ENCODE assay signal across 8 cellular contexts in genomic region chr4:73259552-73260140, GRCh38. TPM values are rescaled to one million over a fixed set of nuclear protein-coding genes. Genes with fewer than 3 reads are reported as not detected.
A peak's percentile ranks its signal among the peaks of the same experiment; 100 is the strongest.
DNase-seq lines count a peak whose midpoint lies in the region; ATAC-seq and TF ChIP-seq lines count a peak whose summit lies in the region.

No MANE protein-coding gene starts in this region.

- peaks cover under 1 to 30% (median 11%) of the 10 kb centered on the region in 11 experiments; a peak in 15 of 22 replicates for H3K36me3 ChIP-seq in BLaER1 treated with 17β-estradiol and CSF1 and Interleukin-3, amounts not matched to agents 10 nM and 100 nM
- H3K36me3 ChIP-seq in fibroblast of lung (ENCODE audit: control insufficient read depth, insufficient read depth, low read length): no peaks in the 10 kb centered on the region
- no peaks in the 10 kb centered on the region for H3K36me3 ChIP-seq in parathyroid adenoma (ENCODE audit: control insufficient read depth, insufficient read depth, low read length)

- H3K4me3 ChIP-seq in BLaER1 treated with 17β-estradiol and CSF1 and Interleukin-3, amounts not matched to agents 10 nM and 100 nM: peak overlapping the region; percentile 74 to 95 (median 90)
- H3K4me3 ChIP-seq in WI38 (ENCODE audit: low read depth, low read length) (peak overlapping the region; percentile 92), fibroblast of lung (replicated peaks in 1 of 4; ENCODE audit: control extremely low read depth in 1 of 4, insufficient read depth in 1 of 4, low read depth in 3 of 4, low read length in 4 of 4) (peak overlapping the region; percentile 57 to 98 (median 78)), parathyroid adenoma (ENCODE audit: low read depth, low read length) (peak overlapping the region; percentile 96)

- ATAC-seq in GM19023 (IDR thresholded peaks at IDR 0.05; ENCODE audit: unreplicated experiment): peak; percentile 2
- ATAC-seq in HG03196 (IDR thresholded peaks at IDR 0.05; ENCODE audit: unreplicated experiment): peak; percentile 8

- peaks cover 23 to 34% (median 30%) of the 10 kb centered on the region in 11 experiments; a peak in 21 of 22 replicates for H4K20me1 ChIP-seq in BLaER1 treated with 17β-estradiol and CSF1 and Interleukin-3, amounts not matched to agents 10 nM and 100 nM
- H4K20me1 ChIP-seq in fibroblast of lung (ENCODE audit: control insufficient read depth, extremely low read depth, insufficient read depth, low read length): no peaks in the 10 kb centered on the region

- peak overlapping the region; percentile 89 to 99 (median 96) for H3K27ac ChIP-seq in BLaER1 treated with 17β-estradiol and CSF1 and Interleukin-3, amounts not matched to agents 10 nM and 100 nM
- H3K27ac ChIP-seq in fibroblast of lung (ENCODE audit: insufficient read depth, low read length) (peak overlapping the region; percentile 97), parathyroid adenoma (peak overlapping the region; percentile 99)

- H3K79me2 ChIP-seq in fibroblast of lung (ENCODE audit: control insufficient read depth, insufficient read depth, low read length): peaks cover 53% of the 10 kb centered on the region
- peaks cover 5% of the 10 kb centered on the region for H3K79me2 ChIP-seq in parathyroid adenoma

- peak overlapping the region; percentile 87 to 99 (median 97) for H3K9ac ChIP-seq in BLaER1 treated with 17β-estradiol and CSF1 and Interleukin-3, amounts not matched to agents 10 nM and 100 nM
- H3K9ac ChIP-seq in fibroblast of lung (ENCODE audit: insufficient read depth, low read length) (peak overlapping the region; percentile 96), parathyroid adenoma (peak overlapping the region; percentile 91)

- no peaks in the 10 kb centered on the region; a peak in 1 of 22 replicates for H3K27me3 ChIP-seq in BLaER1 treated with 17β-estradiol and CSF1 and Interleukin-3, amounts not matched to agents 10 nM and 100 nM
- H3K27me3 ChIP-seq in fibroblast of lung (ENCODE audit: control insufficient read depth, insufficient read depth, low read length): no peaks in the 10 kb centered on the region
- no peaks in the 10 kb centered on the region for H3K27me3 ChIP-seq in parathyroid adenoma (ENCODE audit: control insufficient read depth, insufficient read depth, low read length)

- H3K9me3 ChIP-seq in BLaER1 treated with 17β-estradiol and CSF1 and Interleukin-3, amounts not matched to agents 10 nM and 100 nM (replicated peaks in 1 of 11): no peaks in the 10 kb centered on the region
- no peaks in the 10 kb centered on the region for H3K9me3 ChIP-seq in fibroblast of lung (ENCODE audit: control insufficient read depth, insufficient read depth, low read depth, low read length)
- no peaks in the 10 kb centered on the region for H3K9me3 ChIP-seq in parathyroid adenoma (ENCODE audit: control insufficient read depth, low read length)

- peak overlapping the region; percentile 97 for H2AFZ ChIP-seq in fibroblast of lung (ENCODE audit: low read length)
- peak overlapping the region; percentile 92 for H2AFZ ChIP-seq in parathyroid adenoma

- TF ChIP-seq CTCF in WI38 (IDR thresholded peaks at IDR 0.05; ENCODE audit: low read depth, low read length) (no peak), fibroblast of lung (conservative IDR thresholded peaks at IDR 0.05 in 1 of 2, IDR thresholded peaks at IDR 0.05 in 1 of 2; ENCODE audit: low read depth in 1 of 2, low read length in 2 of 2) (no peak), parathyroid adenoma (IDR thresholded peaks at IDR 0.05) (no peak)

- DNase-seq in fibroblast of lung (ENCODE audit: low read depth in 2 of 2) (peak in 1 of 2 donors; percentile 48), HPDE6-E6E7 (ENCODE audit: extremely low spot score) (no peak), NCI-H146 (lab: John Stamatoyannopoulos, UW) (no peak)

- H3K4me2 ChIP-seq in BLaER1 treated with 17β-estradiol and CSF1 and Interleukin-3, amounts not matched to agents 10 nM and 100 nM: peak overlapping the region; percentile 84 to 98 (median 88)
- H3K4me2 ChIP-seq in fibroblast of lung (ENCODE audit: extremely low read depth, insufficient read depth, low read length): peak overlapping the region; percentile 97
- H3K4me2 ChIP-seq in parathyroid adenoma (ENCODE audit: low read length): peak overlapping the region; percentile 64

- H3K4me1 ChIP-seq in BLaER1 treated with 17β-estradiol and CSF1 and Interleukin-3, amounts not matched to agents 10 nM and 100 nM: peaks cover 33 to 48% (median 39%) of the 10 kb centered on the region in 10 experiments
- H3K4me1 ChIP-seq in fibroblast of lung (ENCODE audit: control insufficient read depth, extremely low read depth, insufficient read depth, low read length) (peaks cover 3% of the 10 kb centered on the region), parathyroid adenoma (peaks cover 3% of the 10 kb centered on the region)

RNA-seq across cellular contexts. Expression of gene ANKRD17, which starts 1.0 kb away (rescaled TPM):
- total RNA-seq in fibroblast of lung: 36.5 and 46.2 TPM in 2 replicates
- polyA plus RNA-seq in fibroblast of lung: 50.8 and 54.6 TPM in 2 replicates
- polyA plus RNA-seq in fibroblast of lung (2012): 29.3 and 30.0 TPM in 2 replicates
- polyA minus RNA-seq in fibroblast of lung (ENCODE audit: low replicate concordance): 49.5 and 57.9 TPM in 2 replicates
